Comparison of ENCODE assay signal across 29 cellular contexts in genomic region chr14:30382221-30382620, GRCh38.
"Had no signal": no experiment of that assay in that cellular context is flagged by ENCODE, and none has a peak within 500 bp of the region (broad histone marks: within the 10 kb centered on the region; RNA-seq: fewer than 3 reads in every experiment).

No MANE protein-coding gene starts in this region.

- H3K9me3 Mint-ChIP-seq: naive thymus-derived CD8-positive, alpha-beta T cell; neural progenitor cell; stimulated activated effector memory CD8-positive, alpha-beta T cell treated with anti-CD3 and anti-CD28 coated beads, Interleukin-12 subunit alpha, Interleukin-12 subunit beta, amount 100 ng/mL, for 72 hours; stimulated activated naive B cell treated with anti-CD40 and anti-IgM and Interleukin-4, amounts not matched to agents 10 μg/mL and 1 μg/mL and 100 μg/mL, for 72 hours; stimulated activated naive CD8-positive, alpha-beta T cell treated with anti-CD3 and anti-CD28 coated beads, Interleukin-15, Interleukin-2, amounts not matched to agents 100 ng/mL and 50 ng/mL, for 24 hours; type B pancreatic cell had no signal

- H3K36me3 ChIP-seq: neural progenitor cell, ovary, right lobe of liver, sigmoid colon, suprapubic skin, tibial artery, transverse colon, upper lobe of right lung, uterus had no signal

- H3K4me3 ChIP-seq: neural progenitor cell, ovary, psoas muscle, right lobe of liver, sigmoid colon, suprapubic skin, testis, tibial artery, transverse colon, upper lobe of right lung, uterus had no signal

- H3K4me1 Mint-ChIP-seq: naive thymus-derived CD8-positive, alpha-beta T cell; neural progenitor cell; stimulated activated effector memory CD8-positive, alpha-beta T cell treated with anti-CD3 and anti-CD28 coated beads, Interleukin-12 subunit alpha, Interleukin-12 subunit beta, amount 100 ng/mL, for 72 hours; stimulated activated naive B cell treated with anti-CD40 and anti-IgM and Interleukin-4, amounts not matched to agents 10 μg/mL and 1 μg/mL and 100 μg/mL, for 72 hours had no signal

- H3K27ac Mint-ChIP-seq: naive thymus-derived CD8-positive, alpha-beta T cell; natural killer cell treated with Interleukin-12 subunit alpha and Interleukin-12 subunit beta and Interleukin-15 and Interleukin-18, amount 100 ng/mL, for 72 hours; neural progenitor cell; progenitor cell of endocrine pancreas; stimulated activated effector memory CD8-positive, alpha-beta T cell treated with anti-CD3 and anti-CD28 coated beads, Interleukin-12 subunit alpha, Interleukin-12 subunit beta, amount 100 ng/mL, for 72 hours; stimulated activated naive B cell treated with anti-CD40 and anti-IgM and Interleukin-4, amounts not matched to agents 10 μg/mL and 1 μg/mL and 100 μg/mL, for 72 hours; stimulated activated naive CD8-positive, alpha-beta T cell treated with anti-CD3 and anti-CD28 coated beads, Interleukin-15, Interleukin-2, amounts not matched to agents 100 ng/mL and 50 ng/mL, for 24 hours; type B pancreatic cell had no signal

- H3K27me3 ChIP-seq: neural progenitor cell, ovary, right lobe of liver, sigmoid colon, suprapubic skin, testis, tibial artery, transverse colon, upper lobe of right lung, uterus had no signal

- H3K9me3 ChIP-seq: ovary, psoas muscle, right lobe of liver, sigmoid colon, suprapubic skin, testis, tibial artery, transverse colon, upper lobe of right lung, uterus had no signal

- H3K9ac ChIP-seq: neural progenitor cell, parathyroid adenoma had no signal

- H3K4me3 Mint-ChIP-seq: naive thymus-derived CD8-positive, alpha-beta T cell; natural killer cell treated with Interleukin-12 subunit alpha and Interleukin-12 subunit beta and Interleukin-15 and Interleukin-18, amount 100 ng/mL, for 72 hours; neural progenitor cell; stimulated activated effector memory CD8-positive, alpha-beta T cell treated with anti-CD3 and anti-CD28 coated beads, Interleukin-12 subunit alpha, Interleukin-12 subunit beta, amount 100 ng/mL, for 72 hours; stimulated activated naive B cell treated with anti-CD40 and anti-IgM and Interleukin-4, amounts not matched to agents 10 μg/mL and 1 μg/mL and 100 μg/mL, for 72 hours; stimulated activated naive CD8-positive, alpha-beta T cell treated with anti-CD3 and anti-CD28 coated beads, Interleukin-15, Interleukin-2, amounts not matched to agents 100 ng/mL and 50 ng/mL, for 24 hours; type B pancreatic cell had no signal

- DNase-seq: naive thymus-derived CD8-positive, alpha-beta T cell; occipital lobe; ovary; posterior cingulate gyrus; psoas muscle; right cardiac atrium; right lobe of liver; sigmoid colon; small intestine; stimulated activated CD4-positive, alpha-beta T cell treated with anti-CD3 and anti-CD28 coated beads, Interleukin-15, amount 100 ng/mL, for 24 hours; stimulated activated CD4-positive, alpha-beta T cell treated with anti-CD3 and anti-CD28 coated beads, Interleukin-2, amount 100 ng/mL, for 24 hours; stimulated activated CD4-positive, alpha-beta T cell treated with anti-CD3 and anti-CD28 coated beads, Interleukin-2, amount 100 ng/mL, for 48 hours; stimulated activated CD4-positive, alpha-beta T cell treated with anti-CD3 and anti-CD28 coated beads, Interleukin-4, amount 100 ng/mL, for 24 hours; stimulated activated naive B cell treated with anti-CD40 and anti-IgM and Interleukin-4, amounts not matched to agents 10 μg/mL and 1 μg/mL and 100 μg/mL, for 72 hours; stimulated activated naive CD4-positive, alpha-beta T cell treated with Interleukin-2 at 50 U/mL for 16 hours; substantia nigra; testis; tibial artery; transverse colon; upper lobe of right lung; uterus had no signal

- H3K27me3 Mint-ChIP-seq: progenitor cell of endocrine pancreas had no signal

- H3K4me1 ChIP-seq: neural progenitor cell, parathyroid adenoma, psoas muscle, right lobe of liver, suprapubic skin, testis, tibial artery, transverse colon, upper lobe of right lung, uterus had no signal

- H3K36me3 Mint-ChIP-seq: naive thymus-derived CD8-positive, alpha-beta T cell; natural killer cell treated with Interleukin-12 subunit alpha and Interleukin-12 subunit beta and Interleukin-15 and Interleukin-18, amount 100 ng/mL, for 72 hours; neural progenitor cell; stimulated activated effector memory CD8-positive, alpha-beta T cell treated with anti-CD3 and anti-CD28 coated beads, Interleukin-12 subunit alpha, Interleukin-12 subunit beta, amount 100 ng/mL, for 72 hours; stimulated activated naive B cell treated with anti-CD40 and anti-IgM and Interleukin-4, amounts not matched to agents 10 μg/mL and 1 μg/mL and 100 μg/mL, for 72 hours; type B pancreatic cell had no signal

- ATAC-seq: naive thymus-derived CD8-positive, alpha-beta T cell; natural killer cell treated with Interleukin-12 subunit alpha and Interleukin-12 subunit beta and Interleukin-15 and Interleukin-18, amount 100 ng/mL, for 72 hours; psoas muscle; right cardiac atrium; right lobe of liver; stimulated activated effector memory CD8-positive, alpha-beta T cell treated with anti-CD3 and anti-CD28 coated beads, Interleukin-12 subunit alpha, Interleukin-12 subunit beta, amount 100 ng/mL, for 72 hours; stimulated activated naive B cell treated with anti-CD40 and anti-IgM and Interleukin-4, amounts not matched to agents 10 μg/mL and 1 μg/mL and 100 μg/mL, for 72 hours; upper lobe of right lung had no signal
